Comparison of ENCODE assay signal across 19 cellular contexts in genomic region chr1:229116114-229116513, GRCh38.
DNase-seq lines count a peak whose midpoint lies in the region; ATAC-seq, FAIRE-seq and TF ChIP-seq lines count a peak whose summit lies in the region.
"Had no signal": no experiment of that assay in that cellular context is flagged by ENCODE, and none has a peak within 500 bp of the region (broad histone marks: within the 10 kb centered on the region; RNA-seq: fewer than 3 reads in every experiment).

No MANE protein-coding gene starts in this region.

- no peak overlapping the region for H3K14ac ChIP-seq in H1 (ENCODE audit: insufficient read length)

- H3K9ac ChIP-seq in H1 (replicated peaks in 1 of 4; ENCODE audit: extremely low read depth in 1 of 4, low read depth in 3 of 4, low read length in 3 of 4) = no peak overlapping the region

- H2BK12ac ChIP-seq in H1 (ENCODE audit: low read depth, low read length) = no peak overlapping the region; the same call in 1 of the 2 replicates

- H4K91ac ChIP-seq in H1 (replicated peaks; ENCODE audit: insufficient read length, low read length) = no peak overlapping the region

- FAIRE-seq in H1 (lab: Jason Lieb, UNC) = no peak
- FAIRE-seq in pancreas (lab: Jason Lieb, UNC) = peak; percentile 26

- no peak overlapping the region for H2AK5ac ChIP-seq in H1 (ENCODE audit: low read depth, low read length)

- peaks cover 0 to 11% (median 2%) of the 10 kb centered on the region in 4 experiments; a peak in 4 of 7 replicates for H3K27me3 ChIP-seq in H1 (replicated peaks in 1 of 4; ENCODE audit: control insufficient read depth in 3 of 4, extremely low read depth in 1 of 4, insufficient read depth in 3 of 4, low read length in 3 of 4)
- no peaks in the 10 kb centered on the region for H3K27me3 ChIP-seq in lung (ENCODE audit: control insufficient read depth, insufficient read depth)
- no peaks in the 10 kb centered on the region for H3K27me3 ChIP-seq in pancreas

- no peak overlapping the region for H3K18ac ChIP-seq in H1 (ENCODE audit: extremely low read depth, low read length)

- no peaks in the 10 kb centered on the region for H3K9me3 ChIP-seq in H1 (ENCODE audit: insufficient read depth in 2 of 2, low read depth in 1 of 2, low read length in 1 of 2)
- no peaks in the 10 kb centered on the region for H3K9me3 ChIP-seq in lung (ENCODE audit: control insufficient read depth in 2 of 2, insufficient read depth in 1 of 2, low read length in 1 of 2)
- H3K9me3 ChIP-seq in pancreas = no peaks in the 10 kb centered on the region

- no peaks in the 10 kb centered on the region for H3K79me2 ChIP-seq in H1 (ENCODE audit: control insufficient read depth in 1 of 2, insufficient read depth in 2 of 2, low read length in 2 of 2)

- no peaks in the 10 kb centered on the region for H3K23me2 ChIP-seq in H1 (ENCODE audit: low read depth, low read length)

- no peak overlapping the region for H3K4ac ChIP-seq in H1 (replicated peaks; ENCODE audit: insufficient read length, low read depth, low read length)

- H3K79me1 ChIP-seq in H1 (ENCODE audit: low read depth, low read length) = no peaks in the 10 kb centered on the region; the same call in 1 of the 2 replicates

- H2BK15ac ChIP-seq in H1 (ENCODE audit: low read length) = peak overlapping the region; percentile 72; the same call in 1 of the 2 replicates

- H2BK5ac ChIP-seq in H1 (ENCODE audit: low read depth, low read length) = no peak overlapping the region

- H3K27ac ChIP-seq in H1 (ENCODE audit: low read depth, low read length) = no peak overlapping the region
- H3K27ac ChIP-seq in lung (ENCODE audit: low read depth in 1 of 2, low read length in 1 of 2) = no peak overlapping the region
- no peak overlapping the region for H3K27ac ChIP-seq in pancreas

- POLR2A ChIA-PET in H1 (lab: Charles Lee; ENCODE audit: partially characterized antibody) = interaction anchor here (0.9 kb wide), 1 partner anchor 10 kb away, joined by 6 read pairs; no protein-coding TSS in a partner anchor

- no peak for TF ChIP-seq EP300 in H1 (IDR thresholded peaks at IDR 0.05; ENCODE audit: borderline replicate concordance in 1 of 2, low read depth in 2 of 2, low read length in 2 of 2)

- no peak overlapping the region for H3K4me2 ChIP-seq in H1 (ENCODE audit: insufficient read depth in 1 of 2, low read depth in 2 of 2, low read length in 2 of 2)

- H3K36me3 ChIP-seq in H1 (ENCODE audit: control insufficient read depth in 2 of 4, insufficient read depth in 4 of 4, low read length in 3 of 4) (no peaks in the 10 kb centered on the region), lung (ENCODE audit: control insufficient read depth in 2 of 2, insufficient read depth in 2 of 2, low read length in 2 of 2) (no peaks in the 10 kb centered on the region), pancreas (no peaks in the 10 kb centered on the region)

- no peak overlapping the region for H3K56ac ChIP-seq in H1 (replicated peaks; ENCODE audit: insufficient read length, low read depth, low read length)

- 95% methylated on average over 16 of the region's 16 CpGs; no CpG with 5 or more reads in 1 of the 2 experiments for WGBS in H1 (ENCODE audit: extremely low coverage in 1 of 2, insufficient coverage in 1 of 2, insufficient read length in 1 of 2, insufficient replicate concordance in 2 of 2, low coverage in 1 of 2, low lambda C conversion rate in 2 of 2, missing lambda C conversion rate in 1 of 2), 2 experiments
- WGBS in lung, 2 donors = 82 to 91% methylated on average over 16 of the region's 16 CpGs
- WGBS in pancreas, 2 donors = 93 to 94% methylated on average over 16 of the region's 16 CpGs

- H3K4me1 ChIP-seq in H1 (replicated peaks in 1 of 4; ENCODE audit: control insufficient read depth in 3 of 4, insufficient read depth in 4 of 4, low read length in 3 of 4) = peaks cover 0 to 6% (median 4%) of the 10 kb centered on the region in 4 experiments; a peak in 3 of 7 replicates
- peaks cover 0 to 5% of the 10 kb centered on the region in 2 donors for H3K4me1 ChIP-seq in lung (ENCODE audit: control insufficient read depth in 2 of 2, insufficient read depth in 2 of 2, low read length in 2 of 2)
- H3K4me1 ChIP-seq in pancreas = peaks cover 15 to 35% (median 34%) of the 10 kb centered on the region in 3 donors

- no peak overlapping the region for H4K5ac ChIP-seq in H1 (ENCODE audit: insufficient read length, low read depth, low read length)

- no peak for TF ChIP-seq RAD21 in H1 (IDR thresholded peaks at IDR 0.05 in 1 of 2, conservative IDR thresholded peaks at IDR 0.05 in 1 of 2; ENCODE audit: low read depth in 2 of 2, low read length in 2 of 2)

- ATAC-seq in lung (ENCODE audit: insufficient read depth, low FRiP score) (peak; percentile 53), pancreas (no peak), GM19463 (IDR thresholded peaks at IDR 0.05; ENCODE audit: unreplicated experiment) (no peak)
- ATAC-seq: Panc1, Right ventricle myocardium inferior had no signal

- no peak overlapping the region for H2BK120ac ChIP-seq in H1 (replicated peaks; ENCODE audit: low read depth, low read length)

- DNase-seq in H1 (ENCODE audit: low read depth in 1 of 2, low spot score in 2 of 2) (no peak), lung (ENCODE audit: low spot score) (peak; percentile 46), pancreas (no peak), ureter (ENCODE audit: low spot score) (peak; percentile 60), NCI-H2196 treated with DMSO at 0.1 percent for 48 hours (lab: John Stamatoyannopoulos, UW; ENCODE audit: unreplicated experiment) (no peak)
- no peak for DNase-seq in activated naive CD4-positive, alpha-beta T cell treated with anti-CD3 and anti-CD28 coated beads, Interleukin-2, amount 50 U/mL, for 16 hours
- DNase-seq: CD8-positive, alpha-beta memory T cell; DND-41; GDM1; GOT3; HFFc6; Kasumi-1; NCI-H1105 treated with DMSO at 0.1 percent for 48 hours; NCI-H1930; NCI-H2171 treated with DMSO at 0.1 percent for 48 hours; NCI-H510A treated with DMSO at 0.1 percent for 48 hours had no signal

- no peak overlapping the region for H4K8ac ChIP-seq in H1 (ENCODE audit: extremely low read depth, insufficient read depth, low read length)

- intact Hi-C loops in pancreas (cut with DNase I) = no loop called here

- TF ChIP-seq POLR2A in H1 (IDR thresholded peaks at IDR 0.05; ENCODE audit: control extremely low read depth in 1 of 2, low read depth in 2 of 2, low read length in 2 of 2) = no peak

- no peak overlapping the region for H2AFZ ChIP-seq in H1 (ENCODE audit: low read length)

- H4K20me1 ChIP-seq in H1 (replicated peaks in 1 of 2; ENCODE audit: control insufficient read depth in 1 of 2, insufficient read depth in 2 of 2, low read length in 2 of 2) = peaks cover 2% of the 10 kb centered on the region in 2 experiments

- no peak overlapping the region for H3K4me3 ChIP-seq in H1 (ENCODE audit: extremely low read depth in 1 of 4, insufficient read depth in 2 of 4, low read depth in 3 of 4, low read length in 4 of 4)
- no peak overlapping the region for H3K4me3 ChIP-seq in lung
- no peak overlapping the region for H3K4me3 ChIP-seq in pancreas

- H2BK20ac ChIP-seq in H1 (ENCODE audit: low read length) = no peak overlapping the region

- TF ChIP-seq CTCF in H1 (IDR thresholded peaks at IDR 0.05; ENCODE audit: control extremely low read depth in 1 of 3, insufficient read depth in 1 of 3, low read depth in 1 of 3, low read length in 3 of 3) = no peak
- TF ChIP-seq CTCF in lung (IDR thresholded peaks at IDR 0.05; ENCODE audit: control extremely low read depth, extremely low read depth) = no peak
- no peak for TF ChIP-seq CTCF in pancreas (IDR thresholded peaks at IDR 0.05)

- H3K23ac ChIP-seq in H1 (ENCODE audit: insufficient read length) = no peak overlapping the region

- CTCF ChIA-PET in H1 (lab: Charles Lee; ENCODE audit: partially characterized antibody) = interaction anchor here (1.2 kb wide), 1 partner anchor 111 kb away, joined by 4 read pairs; no protein-coding TSS in a partner anchor

TF ChIP-seq in H1, 55 proteins besides CTCF, POLR2A, EP300 and RAD21:
- no peak for TF ChIP-seq E2F6 (IDR thresholded peaks at IDR 0.05)
- no peak for TF ChIP-seq HDAC6 (IDR thresholded peaks at IDR 0.05; ENCODE audit: low read depth, low read length)

Comparison
In these comparisons a context has a peak if more than half of its experiments do, and no peak if none do; other contexts are left out.
1. DNase-seq: peak in lung (single experiment) and ureter (single experiment); none in H1 (0 of 2), pancreas (0 of 6), NCI-H2196 treated with DMSO at 0.1 percent for 48 hours (single experiment) and activated naive CD4-positive, alpha-beta T cell treated with anti-CD3 and anti-CD28 coated beads, Interleukin-2, amount 50 U/mL, for 16 hours (single experiment).